Comparison of ENCODE assay signal across 8 cellular contexts in the genomic region with DNA sequence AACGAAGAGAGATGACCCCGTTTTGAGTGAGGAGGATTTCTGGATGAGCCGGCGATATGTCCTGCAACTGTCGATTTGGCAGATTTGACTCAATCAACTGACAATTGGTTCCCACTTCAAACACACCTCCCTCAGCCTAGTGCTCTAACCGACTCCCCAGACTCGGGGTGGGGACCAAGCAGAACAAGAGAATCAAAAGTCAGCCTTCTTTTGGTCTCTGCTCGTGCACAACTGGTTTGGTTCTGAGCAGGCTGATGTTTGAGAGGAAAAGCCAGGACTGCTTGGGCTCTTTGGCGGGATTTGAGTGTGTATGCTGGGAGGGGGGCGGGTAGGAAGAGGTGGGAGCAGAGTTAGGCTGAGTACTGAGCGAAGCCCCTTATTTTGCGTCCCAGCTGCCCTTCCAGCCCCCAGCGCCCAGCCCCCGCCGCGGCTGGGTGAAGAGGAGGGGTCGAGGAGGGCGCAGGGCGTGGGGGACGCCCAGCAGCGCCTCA.
DNase-seq lines count a peak whose midpoint lies in the region; ATAC-seq and TF ChIP-seq lines count a peak whose summit lies in the region.

No MANE protein-coding gene starts in this region.

- no peaks in the 10 kb centered on the region for H3K36me3 ChIP-seq in skeletal muscle satellite cell (ENCODE audit: insufficient read depth, low read length)

- H3K27ac ChIP-seq in 22Rv1 (peak overlapping the region; percentile 75), right cardiac atrium (ENCODE audit: low read length) (peak overlapping the region; percentile 37)

- ATAC-seq in HG03159 (IDR thresholded peaks at IDR 0.05; ENCODE audit: unreplicated experiment) (peak; percentile 7), activated B cell treated with CpG ODN at 0.5 μM for 24 hours (ENCODE audit: low read depth) (no peak), right cardiac atrium (peak; percentile 7 to 12)

- H3K27me3 ChIP-seq in right cardiac atrium (ENCODE audit: control insufficient read depth, insufficient read depth) (no peaks in the 10 kb centered on the region), skeletal muscle satellite cell (ENCODE audit: control insufficient read depth, insufficient read depth, low read length) (no peaks in the 10 kb centered on the region)

- DNase-seq in GM13977 (ENCODE audit: low spot score) (peak; percentile 67), activated B cell treated with CpG ODN at 0.5 μM for 24 hours (no peak), right cardiac atrium (no peak), NCI-H128 (lab: John Stamatoyannopoulos, UW; ENCODE audit: unreplicated experiment) (no peak)
- no peak for DNase-seq in stimulated activated naive CD4-positive, alpha-beta T cell (lab: John Stamatoyannopoulos, UW)

- H3K4me3 Mint-ChIP-seq in activated B cell treated with CpG ODN at 0.5 μM for 24 hours = peak overlapping the region; percentile 75

- H3K9me3 ChIP-seq in right cardiac atrium (ENCODE audit: control insufficient read depth, low read length) = no peaks in the 10 kb centered on the region
- H3K9me3 ChIP-seq in skeletal muscle satellite cell (replicated peaks; ENCODE audit: low read length) = no peaks in the 10 kb centered on the region

- intact Hi-C loops in activated B cell treated with CpG ODN at 0.5 μM for 24 hours (cut with micrococcal nuclease) (no loop called here), right cardiac atrium (cut with DNase I) (no loop called here)

- peaks cover 27% of the 10 kb centered on the region for H3K27me3 Mint-ChIP-seq in activated B cell treated with CpG ODN at 0.5 μM for 24 hours

- peak overlapping the region; percentile 70 for H3K9ac ChIP-seq in skeletal muscle satellite cell (ENCODE audit: low read depth, low read length)

- peak overlapping the region; percentile 49 for H3K4me3 ChIP-seq in right cardiac atrium (ENCODE audit: low read length)
- H3K4me3 ChIP-seq in skeletal muscle satellite cell (ENCODE audit: low read length) = peak overlapping the region; percentile 80

- under 1% methylated on average over 21 of the region's 21 CpGs for WGBS in right cardiac atrium

- CTCF ChIA-PET in activated B cell treated with CpG ODN at 0.5 μM for 24 hours (lab: Charles Lee) = no interaction called here

- no peak for TF ChIP-seq CTCF in 22Rv1 (IDR thresholded peaks at IDR 0.05)
- no peak for TF ChIP-seq CTCF in GM13977 (IDR thresholded peaks at IDR 0.05; ENCODE audit: extremely low read depth, insufficient read depth, missing control alignments)
- no peak for TF ChIP-seq CTCF in activated B cell treated with CpG ODN at 0.5 μM for 24 hours (IDR thresholded peaks at IDR 0.05)

- in situ Hi-C loops in GM13977 (cut with MboI; ENCODE audit: low pct_unique_long_range_greater_than_20kb, low sequenced_read_pairs, unreplicated experiment) = no loop called here

- peak overlapping the region; percentile 98 for H3K4me2 ChIP-seq in skeletal muscle satellite cell (ENCODE audit: low read length)

- no peaks in the 10 kb centered on the region for H3K36me3 Mint-ChIP-seq in activated B cell treated with CpG ODN at 0.5 μM for 24 hours (ENCODE audit: low read depth)

- POLR2A ChIA-PET in activated B cell treated with CpG ODN at 0.5 μM for 24 hours (lab: Charles Lee) = no interaction called here

- H3K4me1 ChIP-seq in right cardiac atrium (ENCODE audit: control insufficient read depth, insufficient read depth, low read length) = no peaks in the 10 kb centered on the region
- peaks cover 3% of the 10 kb centered on the region for H3K4me1 ChIP-seq in skeletal muscle satellite cell (ENCODE audit: control insufficient read depth, insufficient read depth, low read length)

- no peaks in the 10 kb centered on the region for H3K9me3 Mint-ChIP-seq in activated B cell treated with CpG ODN at 0.5 μM for 24 hours

- no peak overlapping the region for H3K27ac Mint-ChIP-seq in activated B cell treated with CpG ODN at 0.5 μM for 24 hours

- H3K4me1 Mint-ChIP-seq in activated B cell treated with CpG ODN at 0.5 μM for 24 hours = peaks cover 25% of the 10 kb centered on the region
